In the genomic region with DNA sequence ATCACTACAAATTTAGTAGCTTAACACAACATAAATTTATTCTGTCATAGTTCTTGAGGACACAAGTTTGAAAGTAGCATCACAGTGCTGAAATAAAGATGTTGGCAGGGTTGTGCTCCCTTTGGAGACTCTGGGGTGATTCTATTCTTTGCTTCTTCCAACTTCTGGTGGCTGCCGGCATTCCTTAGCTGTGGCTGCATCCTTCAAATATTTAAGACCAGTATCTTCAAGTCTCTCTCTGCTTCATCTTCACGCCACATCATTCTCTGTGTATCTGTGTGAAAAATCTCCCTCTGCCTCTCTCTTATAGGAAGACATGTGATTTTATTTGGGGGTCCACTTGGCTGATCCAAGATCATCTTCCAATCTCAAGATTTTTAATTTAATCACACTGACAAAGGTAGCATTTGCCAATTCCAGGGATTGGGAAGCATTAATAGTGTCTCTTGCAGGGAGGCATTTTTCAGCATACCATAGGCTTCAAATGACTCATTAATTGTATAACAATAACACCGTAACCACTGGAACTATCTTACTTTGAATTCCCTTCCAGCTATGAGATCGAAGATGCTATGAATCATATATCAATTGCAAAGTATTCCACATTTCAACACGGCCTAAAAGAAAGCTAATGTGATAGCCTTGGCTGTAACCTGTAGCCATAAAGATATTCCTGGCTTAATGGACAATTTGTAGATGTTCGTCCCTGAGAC, we compare ENCODE assay signal across 9 cellular contexts.
"Had no signal": no experiment of that assay in that cellular context is flagged by ENCODE, and none has a peak within 500 bp of the region (broad histone marks: within the 10 kb centered on the region; RNA-seq: fewer than 3 reads in every experiment).

No MANE protein-coding gene starts in this region.

- H3K27ac ChIP-seq: thyroid gland, vagina had no signal

- ATAC-seq: activated T-cell treated with anti-CD3 and anti-CD28 coated beads, Interleukin-2, amount 50 U/mL, for 4 hours; left lobe of liver; T-helper 17 cell had no signal

- H3K36me3 ChIP-seq: thyroid gland, vagina had no signal

- H3K4me3 ChIP-seq: thyroid gland, vagina had no signal

- H3K4me1 ChIP-seq: thyroid gland, vagina had no signal

- DNase-seq: activated CD4-positive, alpha-beta T cell treated with anti-CD3 and anti-CD28 coated beads, Interleukin-2, amount 50 U/mL, for 48 hours; activated effector memory CD4-positive, alpha-beta T cell treated with anti-CD3 and anti-CD28 coated beads, Interleukin-2, amount 50 U/mL, for 16 hours; activated T-cell treated with anti-CD3 and anti-CD28 coated beads, Interleukin-2, amount 50 U/mL, for 4 hours; endodermal cell; stimulated activated CD4-positive, alpha-beta T cell treated with anti-CD3 and anti-CD28 coated beads, Interleukin-15, amount 100 ng/mL, for 24 hours; T-helper 17 cell; thyroid gland had no signal

- H3K9me3 ChIP-seq: thyroid gland, vagina had no signal

- H3K27me3 ChIP-seq: thyroid gland, vagina had no signal
